ENCODE assay signal across 1 cellular context in genomic region chr7:20330797-20331230, GRCh38.
TF ChIP-seq lines count a peak whose summit lies in the region.

TSS of gene ITGB8 (plus strand) at chr7:20330900. CDS start at chr7:20331807, 907 bp downstream.

TF ChIP-seq in SK-N-SH, 30 proteins besides CTCF, POLR2A, EP300 and RAD21 (continued from another document):
- TF ChIP-seq MAX (IDR thresholded peaks at IDR 0.05; ENCODE audit: low read depth) (no peak), TCF12 (IDR thresholded peaks at IDR 0.05) (no peak), SMC3 (IDR thresholded peaks at IDR 0.05; ENCODE audit: low read depth, low read length) (no peak), MEF2A (IDR thresholded peaks at IDR 0.05; ENCODE audit: borderline replicate concordance, low read depth) (no peak), PBX3 (IDR thresholded peaks at IDR 0.05) (no peak), FOXM1 (IDR thresholded peaks at IDR 0.05; ENCODE audit: low read depth) (0 out of 2 replicates have a peak, but pooled peaks have one; percentile 10)
